Comparison of ENCODE assay signal across 1 cellular context in genomic region chr16:69520413-69520799, GRCh38.
TF ChIP-seq lines count a peak whose summit lies in the region.

No MANE protein-coding gene starts in this region.

TF ChIP-seq in HepG2, 621 proteins besides CTCF, POLR2A, EP300 and RAD21:
- TF ChIP-seq ZNF674 (CRISPR knock-in tag; IDR thresholded peaks at IDR 0.05; ENCODE audit: low read depth) (no peak), ZNF343 (CRISPR knock-in tag; IDR thresholded peaks at IDR 0.05) (no peak), ZBTB21 (CRISPR knock-in tag; IDR thresholded peaks at IDR 0.05) (no peak), ZNF629 (CRISPR knock-in tag; conservative IDR thresholded peaks at IDR 0.05) (peak; percentile 92), CHD4 (IDR thresholded peaks at IDR 0.05; ENCODE audit: borderline replicate concordance, low read length) (0 out of 2 replicates have a peak, but pooled peaks have one; percentile 9), ZNF274 (CRISPR knock-in tag; IDR thresholded peaks at IDR 0.05) (no peak), MIER2 (CRISPR knock-in tag; IDR thresholded peaks at IDR 0.05) (0 out of 2 replicates have a peak, but pooled peaks have one; percentile 17), KDM1A (CRISPR knock-in tag; IDR thresholded peaks at IDR 0.05) (0 out of 2 replicates have a peak, but pooled peaks have one; percentile 12), POLR2AphosphoS5 (IDR thresholded peaks at IDR 0.05; ENCODE audit: low read depth, low read length) (no peak)
